Comparison of ENCODE assay signal across 27 cellular contexts in the genomic region with DNA sequence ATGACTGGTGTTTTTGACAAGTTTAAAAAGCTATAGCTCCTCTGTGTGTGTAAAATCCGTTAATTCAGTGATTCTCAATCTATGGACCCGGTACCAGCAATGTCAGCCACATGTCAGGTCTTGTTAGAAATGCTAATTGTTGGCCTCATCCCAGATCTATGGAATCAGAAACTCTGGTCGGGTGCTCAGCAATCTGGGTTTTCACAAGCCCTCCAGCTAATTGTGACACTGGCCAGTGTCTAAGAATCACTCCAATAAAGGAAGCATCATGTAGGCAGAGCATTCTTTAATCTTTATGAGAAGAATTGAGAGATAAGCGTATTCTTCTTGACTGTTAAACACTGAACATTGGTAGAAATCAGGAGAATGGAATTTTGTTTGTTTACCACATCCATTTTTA.
"Had no signal": no experiment of that assay in that cellular context is flagged by ENCODE, and none has a peak within 500 bp of the region (broad histone marks: within the 10 kb centered on the region; RNA-seq: fewer than 3 reads in every experiment).

No MANE protein-coding gene starts in this region.

- H3K9me3 Mint-ChIP-seq: neural progenitor cell; stimulated activated effector memory CD8-positive, alpha-beta T cell treated with anti-CD3 and anti-CD28 coated beads, Interleukin-12 subunit alpha, Interleukin-12 subunit beta, amount 100 ng/mL, for 72 hours; stimulated activated naive CD8-positive, alpha-beta T cell treated with anti-CD3 and anti-CD28 coated beads, Interleukin-15, Interleukin-2, amounts not matched to agents 100 ng/mL and 50 ng/mL, for 24 hours had no signal

- ATAC-seq: psoas muscle; right cardiac atrium; right lobe of liver; stimulated activated effector memory CD8-positive, alpha-beta T cell treated with anti-CD3 and anti-CD28 coated beads, Interleukin-12 subunit alpha, Interleukin-12 subunit beta, amount 100 ng/mL, for 72 hours; stimulated activated naive B cell treated with anti-CD40 and anti-IgM and Interleukin-4, amounts not matched to agents 10 μg/mL and 1 μg/mL and 100 μg/mL, for 72 hours had no signal

- H3K36me3 ChIP-seq: neural progenitor cell, ovary, right lobe of liver, sigmoid colon, stomach, thoracic aorta, thyroid gland, tibial nerve, upper lobe of left lung, vagina had no signal

- H3K4me1 Mint-ChIP-seq: nephron; neural progenitor cell; stimulated activated effector memory CD8-positive, alpha-beta T cell treated with anti-CD3 and anti-CD28 coated beads, Interleukin-12 subunit alpha, Interleukin-12 subunit beta, amount 100 ng/mL, for 72 hours; stimulated activated naive B cell treated with anti-CD40 and anti-IgM and Interleukin-4, amounts not matched to agents 10 μg/mL and 1 μg/mL and 100 μg/mL, for 72 hours had no signal

- H3K27me3 ChIP-seq: neural progenitor cell, ovary, right lobe of liver, sigmoid colon, stomach, thyroid gland, tibial nerve, upper lobe of left lung, vagina had no signal

- H3K4me3 Mint-ChIP-seq: nephron; neural progenitor cell; stimulated activated effector memory CD8-positive, alpha-beta T cell treated with anti-CD3 and anti-CD28 coated beads, Interleukin-12 subunit alpha, Interleukin-12 subunit beta, amount 100 ng/mL, for 72 hours; stimulated activated naive B cell treated with anti-CD40 and anti-IgM and Interleukin-4, amounts not matched to agents 10 μg/mL and 1 μg/mL and 100 μg/mL, for 72 hours; stimulated activated naive CD8-positive, alpha-beta T cell treated with anti-CD3 and anti-CD28 coated beads, Interleukin-15, Interleukin-2, amounts not matched to agents 100 ng/mL and 50 ng/mL, for 24 hours had no signal

- DNase-seq: occipital lobe; ovary; posterior cingulate gyrus; psoas muscle; right cardiac atrium; right lobe of liver; sigmoid colon; small intestine; stimulated activated CD4-positive, alpha-beta T cell treated with anti-CD3 and anti-CD28 coated beads, Interleukin-15, amount 100 ng/mL, for 24 hours; stimulated activated CD4-positive, alpha-beta T cell treated with anti-CD3 and anti-CD28 coated beads, Interleukin-2, amount 100 ng/mL, for 24 hours; stimulated activated CD4-positive, alpha-beta T cell treated with anti-CD3 and anti-CD28 coated beads, Interleukin-2, amount 100 ng/mL, for 48 hours; stimulated activated CD4-positive, alpha-beta T cell treated with anti-CD3 and anti-CD28 coated beads, Interleukin-4, amount 100 ng/mL, for 24 hours; stimulated activated naive B cell treated with anti-CD40 and anti-IgM and Interleukin-4, amounts not matched to agents 10 μg/mL and 1 μg/mL and 100 μg/mL, for 72 hours; stimulated activated naive CD4-positive, alpha-beta T cell treated with Interleukin-2 at 50 U/mL for 16 hours; stomach; thyroid gland; trophoblast cell; upper lobe of left lung had no signal

- H3K79me2 ChIP-seq: parathyroid adenoma had no signal

- H3K36me3 Mint-ChIP-seq: neural progenitor cell; stimulated activated effector memory CD8-positive, alpha-beta T cell treated with anti-CD3 and anti-CD28 coated beads, Interleukin-12 subunit alpha, Interleukin-12 subunit beta, amount 100 ng/mL, for 72 hours; stimulated activated naive B cell treated with anti-CD40 and anti-IgM and Interleukin-4, amounts not matched to agents 10 μg/mL and 1 μg/mL and 100 μg/mL, for 72 hours had no signal

- H3K4me2 ChIP-seq: neural progenitor cell had no signal

- H2AFZ ChIP-seq: neural progenitor cell, parathyroid adenoma had no signal

- H3K27me3 Mint-ChIP-seq: progenitor cell of endocrine pancreas; stimulated activated naive B cell treated with anti-CD40 and anti-IgM and Interleukin-4, amounts not matched to agents 10 μg/mL and 1 μg/mL and 100 μg/mL, for 72 hours; stimulated activated naive CD8-positive, alpha-beta T cell treated with anti-CD3 and anti-CD28 coated beads, Interleukin-15, Interleukin-2, amounts not matched to agents 100 ng/mL and 50 ng/mL, for 24 hours had no signal

- H3K9me3 ChIP-seq: ovary, psoas muscle, right lobe of liver, sigmoid colon, stomach, thoracic aorta, thyroid gland, upper lobe of left lung, vagina had no signal

- H3K4me3 ChIP-seq: neural progenitor cell, ovary, psoas muscle, right lobe of liver, sigmoid colon, stomach, thoracic aorta, thyroid gland, tibial nerve, upper lobe of left lung, vagina had no signal

- H3K4me1 ChIP-seq: neural progenitor cell, parathyroid adenoma, psoas muscle, right lobe of liver, sigmoid colon, stomach, thyroid gland, tibial nerve, upper lobe of left lung, vagina had no signal

- H3K27ac ChIP-seq: neural progenitor cell, ovary, parathyroid adenoma, psoas muscle, right lobe of liver, sigmoid colon, stomach, thoracic aorta, thyroid gland, tibial nerve, upper lobe of left lung, vagina had no signal

- H3K27ac Mint-ChIP-seq: nephron; neural progenitor cell; progenitor cell of endocrine pancreas; stimulated activated effector memory CD8-positive, alpha-beta T cell treated with anti-CD3 and anti-CD28 coated beads, Interleukin-12 subunit alpha, Interleukin-12 subunit beta, amount 100 ng/mL, for 72 hours; stimulated activated naive B cell treated with anti-CD40 and anti-IgM and Interleukin-4, amounts not matched to agents 10 μg/mL and 1 μg/mL and 100 μg/mL, for 72 hours; stimulated activated naive CD8-positive, alpha-beta T cell treated with anti-CD3 and anti-CD28 coated beads, Interleukin-15, Interleukin-2, amounts not matched to agents 100 ng/mL and 50 ng/mL, for 24 hours had no signal

- H3K9ac ChIP-seq: neural progenitor cell, parathyroid adenoma had no signal
